9 cellular contexts compared by ENCODE assay signal in the genomic region with DNA sequence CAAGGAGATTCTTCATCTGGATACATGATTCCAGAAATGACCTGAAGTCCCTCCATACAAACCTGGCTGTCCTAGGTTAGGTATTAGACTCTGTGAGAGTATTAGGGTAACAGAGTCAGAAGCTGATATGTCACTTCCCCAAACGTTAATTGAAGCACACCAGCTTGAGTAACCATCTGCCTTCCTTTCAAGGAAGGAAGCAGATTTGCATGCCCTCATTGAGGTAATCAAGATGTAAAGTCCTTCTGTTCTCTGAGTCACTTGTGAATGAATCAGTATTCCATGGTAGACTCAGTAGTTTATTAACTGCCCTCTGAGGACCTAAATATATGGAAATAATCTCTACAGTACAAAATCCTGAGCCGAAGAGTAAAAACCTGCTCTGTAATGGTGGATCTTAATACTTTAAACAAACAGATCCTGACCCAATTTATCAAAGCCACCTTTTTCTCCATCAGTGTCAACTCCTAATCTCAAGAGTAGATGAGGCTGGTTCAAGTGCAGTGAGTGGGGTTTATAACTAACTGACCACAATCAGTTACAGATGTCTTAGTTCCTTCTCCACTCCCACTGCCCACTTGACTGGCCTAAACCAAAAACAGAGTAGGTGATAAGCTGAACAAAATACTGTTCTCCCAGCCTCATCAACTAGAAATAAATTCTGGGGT.
DNase-seq lines count a peak whose midpoint lies in the region; ATAC-seq and TF ChIP-seq lines count a peak whose summit lies in the region.
"Had no signal": no experiment of that assay in that cellular context is flagged by ENCODE, and none has a peak within 500 bp of the region (broad histone marks: within the 10 kb centered on the region; RNA-seq: fewer than 3 reads in every experiment).

No MANE protein-coding gene starts in this region.

- TF ChIP-seq CTCF in foreskin keratinocyte (conservative IDR thresholded peaks at IDR 0.05) (no peak), coronary artery (IDR thresholded peaks at IDR 0.05) (no peak)

- DNase-seq in NCI-H524 (lab: John Stamatoyannopoulos, UW) (peak; percentile 69 to 93), foreskin keratinocyte (peak; percentile 70 to 90), SW480 (ENCODE audit: low spot score) (no peak), coronary artery (ENCODE audit: low spot score) (no peak)
- DNase-seq in activated CD8-positive, alpha-beta memory T cell treated with anti-CD3 and anti-CD28 coated beads for 24 hours, result no peak
- DNase-seq: activated T-cell treated with anti-CD3 and anti-CD28 coated beads, Interleukin-2, amount 50 U/mL, for 48 hours had no signal

- H3K4me1 ChIP-seq in foreskin keratinocyte, result peaks cover 13% of the 10 kb centered on the region

- H3K4me3 ChIP-seq in coronary artery, result no peak overlapping the region

- H3K27me3 ChIP-seq in foreskin keratinocyte, result no peaks in the 10 kb centered on the region

- ATAC-seq in GM18502 (IDR thresholded peaks at IDR 0.05; ENCODE audit: poor library complexity, unreplicated experiment) (peak; percentile 91), HG02623 (IDR thresholded peaks at IDR 0.05; ENCODE audit: unreplicated experiment) (peak; percentile 82), foreskin keratinocyte (peak; percentile 87), HG02870 (IDR thresholded peaks at IDR 0.05; ENCODE audit: unreplicated experiment) (no peak)

- H3K27ac ChIP-seq in foreskin keratinocyte (peak overlapping the region; percentile 35), coronary artery (no peak overlapping the region)

Comparison
In these comparisons a context has a peak if more than half of its experiments do, and no peak if none do; other contexts are left out.
1. DNase-seq: peak in NCI-H524 (2 of 2) and foreskin keratinocyte (2 of 2); none in SW480 (single experiment), coronary artery (single experiment) and activated CD8-positive, alpha-beta memory T cell treated with anti-CD3 and anti-CD28 coated beads for 24 hours (single experiment).